In the genomic region with DNA sequence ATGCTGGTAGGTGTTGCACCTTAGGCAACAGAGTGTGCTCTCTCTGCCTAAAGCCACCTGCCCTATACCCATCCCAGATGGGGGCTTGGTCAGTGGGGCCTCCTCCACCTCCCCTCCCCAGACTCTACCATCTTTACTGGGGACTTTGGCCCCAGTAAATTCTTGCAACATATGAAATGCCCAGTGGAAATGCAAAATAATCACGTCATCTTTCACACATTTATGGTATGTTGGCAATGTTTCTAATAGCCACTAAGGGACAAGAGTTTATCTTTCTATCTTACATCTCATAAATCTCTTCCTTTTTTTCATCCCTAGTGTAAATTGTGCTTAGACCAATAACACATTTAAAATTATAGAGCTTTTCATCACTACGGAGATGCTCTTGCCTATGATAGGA, we compare ENCODE assay signal across 14 cellular contexts.
DNase-seq lines count a peak whose midpoint lies in the region; ATAC-seq and TF ChIP-seq lines count a peak whose summit lies in the region.
"Had no signal": no experiment of that assay in that cellular context is flagged by ENCODE, and none has a peak within 500 bp of the region (broad histone marks: within the 10 kb centered on the region; RNA-seq: fewer than 3 reads in every experiment).

No MANE protein-coding gene starts in this region.

- H3K9ac ChIP-seq in smooth muscle cell (ENCODE audit: low read depth), result peak overlapping the region; percentile 63
- H3K9ac ChIP-seq: BLaER1 had no signal

- DNase-seq in HFFc6 (peak; percentile 58), iris pigment epithelial cell (ENCODE audit: low read depth) (peak; percentile 61), smooth muscle cell (lab: John Stamatoyannopoulos, UW; ENCODE audit: unreplicated experiment) (no peak), erythroblast (lab: John Stamatoyannopoulos, UW) (no peak)
- no peak for DNase-seq in activated naive CD4-positive, alpha-beta T cell treated with anti-CD3 and anti-CD28 coated beads for 36 hours
- no peak for DNase-seq in activated CD4-positive, CD25-positive, alpha-beta regulatory T cell treated with anti-CD3 and anti-CD28 coated beads, Interleukin-2, amount 50 U/mL, for 72 hours
- DNase-seq in CD8-positive, alpha-beta memory T cell, result no peak
- DNase-seq: effector memory CD8-positive, alpha-beta T cell; NCI-H345 had no signal

- no peak for TF ChIP-seq POLR2A in erythroblast (IDR thresholded peaks at IDR 0.05; ENCODE audit: low read length)

- no peaks in the 10 kb centered on the region for H4K20me1 ChIP-seq in smooth muscle cell (ENCODE audit: low read depth)
- H4K20me1 ChIP-seq: BLaER1 had no signal

- H3K9me3 Mint-ChIP-seq in HFFc6, result no peaks in the 10 kb centered on the region
- no peaks in the 10 kb centered on the region for H3K9me3 Mint-ChIP-seq in activated naive CD4-positive, alpha-beta T cell treated with anti-CD3 and anti-CD28 coated beads for 36 hours
- no peaks in the 10 kb centered on the region for H3K9me3 Mint-ChIP-seq in CD8-positive, alpha-beta memory T cell
- H3K9me3 Mint-ChIP-seq: effector memory CD8-positive, alpha-beta T cell; T-helper 1 cell treated with Interleukin-12 subunit alpha and Interleukin-12 subunit beta and Interleukin-4 antibody, amounts not matched to agents 30 μg/mL and 1 μg/mL, for 36 hours; WTC11 had no signal

- intact Hi-C loops in activated naive CD4-positive, alpha-beta T cell treated with anti-CD3 and anti-CD28 coated beads for 36 hours (cut with micrococcal nuclease), result no loop called here

- POLR2A ChIA-PET in CD8-positive, alpha-beta memory T cell (lab: Charles Lee), result no interaction called here

- no peaks in the 10 kb centered on the region for H3K36me3 ChIP-seq in smooth muscle cell (ENCODE audit: low read depth)
- H3K36me3 ChIP-seq in CD8-positive, alpha-beta memory T cell (ENCODE audit: insufficient read depth, low read length), result no peaks in the 10 kb centered on the region
- H3K36me3 ChIP-seq: adrenal gland, BLaER1 had no signal

- H3K4me3 Mint-ChIP-seq in HFFc6, result peak overlapping the region; percentile 73
- no peak overlapping the region for H3K4me3 Mint-ChIP-seq in activated naive CD4-positive, alpha-beta T cell treated with anti-CD3 and anti-CD28 coated beads for 36 hours
- no peak overlapping the region for H3K4me3 Mint-ChIP-seq in CD8-positive, alpha-beta memory T cell
- H3K4me3 Mint-ChIP-seq: effector memory CD8-positive, alpha-beta T cell; T-helper 1 cell treated with Interleukin-12 subunit alpha and Interleukin-12 subunit beta and Interleukin-4 antibody, amounts not matched to agents 30 μg/mL and 1 μg/mL, for 36 hours; WTC11 had no signal

- CTCF ChIA-PET in activated naive CD4-positive, alpha-beta T cell treated with anti-CD3 and anti-CD28 coated beads for 36 hours (lab: Charles Lee), result interaction anchor here (0.6 to 1.1 kb wide), 2 partner anchors 10 to 103 kb away, joined by 3 to 4 read pairs; no protein-coding TSS in a partner anchor
- CTCF ChIA-PET in CD8-positive, alpha-beta memory T cell (lab: Charles Lee), result no interaction called here

- no peaks in the 10 kb centered on the region for H3K79me2 ChIP-seq in smooth muscle cell (ENCODE audit: low read depth)

- peak overlapping the region; percentile 1 for H3K4me2 ChIP-seq in smooth muscle cell
- H3K4me2 ChIP-seq: BLaER1 had no signal

- H3K27me3 Mint-ChIP-seq in HFFc6 (ENCODE audit: insufficient read depth), result peaks cover 2% of the 10 kb centered on the region; the same call in 1 of the 2 replicates
- H3K27me3 Mint-ChIP-seq in activated naive CD4-positive, alpha-beta T cell treated with anti-CD3 and anti-CD28 coated beads for 36 hours (ENCODE audit: low read depth), result peaks cover 5% of the 10 kb centered on the region
- peaks cover 21 to 53% of the 10 kb centered on the region in 2 donors for H3K27me3 Mint-ChIP-seq in CD8-positive, alpha-beta memory T cell

- peak overlapping the region; percentile 67 for H3K27ac ChIP-seq in smooth muscle cell (ENCODE audit: low read depth)
- no peak overlapping the region for H3K27ac ChIP-seq in CD8-positive, alpha-beta memory T cell (ENCODE audit: low read depth, low read length)
- H3K27ac ChIP-seq: BLaER1 had no signal

- no peak overlapping the region for H3K4me3 ChIP-seq in smooth muscle cell
- no peak overlapping the region for H3K4me3 ChIP-seq in CD8-positive, alpha-beta memory T cell (ENCODE audit: low read length)
- H3K4me3 ChIP-seq: adrenal gland, BLaER1 had no signal

- peaks cover 16% of the 10 kb centered on the region for H3F3A ChIP-seq in smooth muscle cell (ENCODE audit: low read depth)

- H3K36me3 Mint-ChIP-seq in HFFc6 (ENCODE audit: low read depth), result no peaks in the 10 kb centered on the region; the same call in 1 of the 2 replicates
- no peaks in the 10 kb centered on the region for H3K36me3 Mint-ChIP-seq in activated naive CD4-positive, alpha-beta T cell treated with anti-CD3 and anti-CD28 coated beads for 36 hours (ENCODE audit: low read depth)
- no peaks in the 10 kb centered on the region for H3K36me3 Mint-ChIP-seq in CD8-positive, alpha-beta memory T cell
- H3K36me3 Mint-ChIP-seq: WTC11 had no signal

- H3K27me3 ChIP-seq in smooth muscle cell (ENCODE audit: low read depth), result no peaks in the 10 kb centered on the region
- peaks cover 19% of the 10 kb centered on the region for H3K27me3 ChIP-seq in CD8-positive, alpha-beta memory T cell (ENCODE audit: insufficient read depth, low read length, poor library complexity, severe bottlenecking)
- H3K27me3 ChIP-seq: adrenal gland, BLaER1 had no signal

- TF ChIP-seq CTCF in HFFc6 (IDR thresholded peaks at IDR 0.05) (no peak), smooth muscle cell (IDR thresholded peaks at IDR 0.05; ENCODE audit: borderline replicate concordance, insufficient read depth, poor library complexity, severe bottlenecking) (no peak)

- peak overlapping the region; percentile 1 for H2AFZ ChIP-seq in smooth muscle cell (ENCODE audit: low read depth)

- ATAC-seq in SK-N-SH treated with all-trans-retinoic acid at 6 μM for 48 hours, result no peak
- ATAC-seq: effector memory CD8-positive, alpha-beta T cell; WTC11 had no signal

- no peaks in the 10 kb centered on the region for H3K9me3 ChIP-seq in smooth muscle cell (replicated peaks; ENCODE audit: low read depth)
- H3K9me3 ChIP-seq in CD8-positive, alpha-beta memory T cell (ENCODE audit: low read length), result no peaks in the 10 kb centered on the region
- H3K9me3 ChIP-seq: adrenal gland, BLaER1 had no signal

- H3K27ac Mint-ChIP-seq in HFFc6, result peak overlapping the region; percentile 87
- H3K27ac Mint-ChIP-seq in activated naive CD4-positive, alpha-beta T cell treated with anti-CD3 and anti-CD28 coated beads for 36 hours, result no peak overlapping the region
- no peak overlapping the region for H3K27ac Mint-ChIP-seq in CD8-positive, alpha-beta memory T cell
- H3K27ac Mint-ChIP-seq: effector memory CD8-positive, alpha-beta T cell; T-helper 1 cell treated with Interleukin-12 subunit alpha and Interleukin-12 subunit beta and Interleukin-4 antibody, amounts not matched to agents 30 μg/mL and 1 μg/mL, for 36 hours; WTC11 had no signal

- H3K4me1 Mint-ChIP-seq in HFFc6 (ENCODE audit: low read depth), result peaks cover 91% of the 10 kb centered on the region
- H3K4me1 Mint-ChIP-seq in activated naive CD4-positive, alpha-beta T cell treated with anti-CD3 and anti-CD28 coated beads for 36 hours (ENCODE audit: low read depth), result peaks cover 10% of the 10 kb centered on the region
- peaks cover 6 to 9% (median 9%) of the 10 kb centered on the region in 3 donors for H3K4me1 Mint-ChIP-seq in CD8-positive, alpha-beta memory T cell

- H3K4me1 ChIP-seq in smooth muscle cell (ENCODE audit: low read depth), result peaks cover 26% of the 10 kb centered on the region
- H3K4me1 ChIP-seq in CD8-positive, alpha-beta memory T cell (ENCODE audit: insufficient read depth, low read length), result no peaks in the 10 kb centered on the region

- WGBS in smooth muscle cell (ENCODE audit: low lambda C conversion rate), result 68% methylated on average over 2 of the region's 2 CpGs

TF ChIP-seq in SK-N-SH treated with all-trans-retinoic acid at 6 μM for 48 hours, 23 proteins besides CTCF, POLR2A, EP300 and RAD21:
- 0 out of 2 replicates have a peak, but pooled peaks have one; percentile 19 for TF ChIP-seq CSDC2 (CRISPR knock-in tag; IDR thresholded peaks at IDR 0.05)
- TF ChIP-seq, protein P1, sequence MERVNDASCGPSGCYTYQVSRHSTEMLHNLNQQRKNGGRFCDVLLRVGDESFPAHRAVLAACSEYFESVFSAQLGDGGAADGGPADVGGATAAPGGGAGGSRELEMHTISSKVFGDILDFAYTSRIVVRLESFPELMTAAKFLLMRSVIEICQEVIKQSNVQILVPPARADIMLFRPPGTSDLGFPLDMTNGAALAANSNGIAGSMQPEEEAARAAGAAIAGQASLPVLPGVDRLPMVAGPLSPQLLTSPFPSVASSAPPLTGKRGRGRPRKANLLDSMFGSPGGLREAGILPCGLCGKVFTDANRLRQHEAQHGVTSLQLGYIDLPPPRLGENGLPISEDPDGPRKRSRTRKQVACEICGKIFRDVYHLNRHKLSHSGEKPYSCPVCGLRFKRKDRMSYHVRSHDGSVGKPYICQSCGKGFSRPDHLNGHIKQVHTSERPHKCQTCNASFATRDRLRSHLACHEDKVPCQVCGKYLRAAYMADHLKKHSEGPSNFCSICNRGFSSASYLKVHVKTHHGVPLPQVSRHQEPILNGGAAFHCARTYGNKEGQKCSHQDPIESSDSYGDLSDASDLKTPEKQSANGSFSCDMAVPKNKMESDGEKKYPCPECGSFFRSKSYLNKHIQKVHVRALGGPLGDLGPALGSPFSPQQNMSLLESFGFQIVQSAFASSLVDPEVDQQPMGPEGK (CRISPR knock-in tag; IDR thresholded peaks at IDR 0.05; ENCODE audit: borderline replicate concordance), result no peak
- TF ChIP-seq ISL1 (CRISPR knock-in tag; IDR thresholded peaks at IDR 0.05), result peak; percentile 73
- TF ChIP-seq, protein P2, sequence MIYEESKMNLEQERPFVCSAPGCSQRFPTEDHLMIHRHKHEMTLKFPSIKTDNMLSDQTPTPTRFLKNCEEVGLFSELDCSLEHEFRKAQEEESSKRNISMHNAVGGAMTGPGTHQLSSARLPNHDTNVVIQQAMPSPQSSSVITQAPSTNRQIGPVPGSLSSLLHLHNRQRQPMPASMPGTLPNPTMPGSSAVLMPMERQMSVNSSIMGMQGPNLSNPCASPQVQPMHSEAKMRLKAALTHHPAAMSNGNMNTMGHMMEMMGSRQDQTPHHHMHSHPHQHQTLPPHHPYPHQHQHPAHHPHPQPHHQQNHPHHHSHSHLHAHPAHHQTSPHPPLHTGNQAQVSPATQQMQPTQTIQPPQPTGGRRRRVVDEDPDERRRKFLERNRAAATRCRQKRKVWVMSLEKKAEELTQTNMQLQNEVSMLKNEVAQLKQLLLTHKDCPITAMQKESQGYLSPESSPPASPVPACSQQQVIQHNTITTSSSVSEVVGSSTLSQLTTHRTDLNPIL (CRISPR knock-in tag; IDR thresholded peaks at IDR 0.05; ENCODE audit: low read depth), result no peak

Comparison
In these comparisons a context has a peak if more than half of its experiments do, and no peak if none do; other contexts are left out.
1. DNase-seq: peak in HFFc6 (single experiment) and iris pigment epithelial cell (single experiment); none in smooth muscle cell (single experiment), activated naive CD4-positive, alpha-beta T cell treated with anti-CD3 and anti-CD28 coated beads for 36 hours (single experiment), activated CD4-positive, CD25-positive, alpha-beta regulatory T cell treated with anti-CD3 and anti-CD28 coated beads, Interleukin-2, amount 50 U/mL, for 72 hours (single experiment), CD8-positive, alpha-beta memory T cell (0 of 5) and erythroblast (0 of 2).